25 cellular contexts compared by ENCODE assay signal in the genomic region with DNA sequence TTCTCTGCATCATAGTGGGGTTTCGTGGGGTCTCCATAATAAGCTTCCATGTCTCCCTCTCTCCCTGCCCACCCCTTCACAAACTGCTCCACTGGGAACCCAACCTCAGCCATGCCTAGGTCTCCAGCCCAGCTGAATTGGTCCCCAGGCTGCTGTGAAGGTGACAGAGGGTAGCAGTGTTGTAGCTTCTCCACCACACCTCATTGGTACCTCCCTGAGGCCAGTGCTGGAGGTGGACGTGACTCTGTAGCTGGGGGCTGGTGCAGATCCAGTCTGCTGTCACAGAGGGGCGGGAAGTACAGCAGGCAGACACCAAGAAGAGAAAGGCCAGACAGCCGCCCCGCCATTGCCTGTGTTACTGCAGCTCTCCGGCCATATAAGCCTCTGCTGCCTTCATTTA.
"Had no signal": no experiment of that assay in that cellular context is flagged by ENCODE, and none has a peak within 500 bp of the region (broad histone marks: within the 10 kb centered on the region; RNA-seq: fewer than 3 reads in every experiment).

No MANE protein-coding gene starts in this region.

- H3K36me3 Mint-ChIP-seq: neural progenitor cell had no signal

- H3K4me3 Mint-ChIP-seq: activated CD4-positive, alpha-beta memory T cell treated with anti-CD3 and anti-CD28 coated beads for 36 hours; activated CD4-positive, alpha-beta T cell treated with anti-CD3 and anti-CD28 coated beads, Interleukin-2, amount 10 ng/mL, durations not matched to agents 24 days and 14 days; activated T-cell treated with anti-CD3 and anti-CD28 coated beads, Interleukin-2, amount 50 U/mL, for 4 hours; activated T-helper 17 cell treated with anti-CD3 and anti-CD28 coated beads, Interleukin-2, amount 50 U/mL, for 72 hours; immature natural killer cell; naive thymus-derived CD4-positive, alpha-beta T cell; neural progenitor cell; stimulated activated memory B cell treated with anti-CD40 and anti-IgM and Interleukin-4, amounts not matched to agents 10 μg/mL and 1 μg/mL and 100 μg/mL, for 72 hours; T-helper 17 cell had no signal

- H3K36me3 ChIP-seq: brain microvascular endothelial cell, neural progenitor cell, right lobe of liver, thyroid gland had no signal

- H3K9ac ChIP-seq: neural progenitor cell had no signal

- H3K4me1 ChIP-seq: neural progenitor cell, right lobe of liver, thyroid gland had no signal

- H3K9me3 ChIP-seq: esophagus muscularis mucosa, heart left ventricle, right lobe of liver, stomach, thyroid gland had no signal

- DNase-seq: activated CD4-positive, alpha-beta memory T cell treated with anti-CD3 and anti-CD28 coated beads for 36 hours; activated CD4-positive, alpha-beta T cell treated with anti-CD3 and anti-CD28 coated beads, Interleukin-2, amount 10 ng/mL, durations not matched to agents 24 days and 14 days; activated CD4-positive, CD25-positive, alpha-beta regulatory T cell treated with anti-CD3 and anti-CD28 coated beads, Interleukin-2, amount 50 U/mL, for 72 hours; activated gamma-delta T cell treated with Interleukin-2 at 50 U/mL for 16 hours; activated naive CD4-positive, alpha-beta T cell treated with anti-CD3 and anti-CD28 coated beads, Interleukin-2, amount 50 U/mL, for 16 hours; activated T-cell treated with anti-CD3 and anti-CD28 coated beads, Interleukin-2, amount 50 U/mL, for 4 hours; amniotic stem cell; brain microvascular endothelial cell; cortex of kidney; hypothalamus; immature natural killer cell; midbrain; naive thymus-derived CD4-positive, alpha-beta T cell; stimulated activated CD4-positive, alpha-beta T cell treated with anti-CD3 and anti-CD28 coated beads, Interleukin-4, amount 100 ng/mL, for 24 hours; stomach; T-helper 17 cell had no signal

- H3K27me3 ChIP-seq: brain microvascular endothelial cell, esophagus muscularis mucosa, foreskin keratinocyte, heart left ventricle, neural progenitor cell, right lobe of liver, stomach, thyroid gland had no signal

- H3K4me2 ChIP-seq: neural progenitor cell had no signal

- H3K4me1 Mint-ChIP-seq: activated CD4-positive, alpha-beta T cell treated with anti-CD3 and anti-CD28 coated beads, Interleukin-2, amount 10 ng/mL, durations not matched to agents 24 days and 14 days; activated T-helper 17 cell treated with anti-CD3 and anti-CD28 coated beads, Interleukin-2, amount 50 U/mL, for 72 hours; stimulated activated memory B cell treated with anti-CD40 and anti-IgM and Interleukin-4, amounts not matched to agents 10 μg/mL and 1 μg/mL and 100 μg/mL, for 72 hours had no signal

- H2AFZ ChIP-seq: neural progenitor cell had no signal

- H3K27ac ChIP-seq: brain microvascular endothelial cell, foreskin keratinocyte, neural progenitor cell, right lobe of liver, skin epidermis, thyroid gland had no signal

- H3K9me3 Mint-ChIP-seq: activated CD4-positive, alpha-beta memory T cell treated with anti-CD3 and anti-CD28 coated beads for 36 hours; activated CD4-positive, alpha-beta T cell treated with anti-CD3 and anti-CD28 coated beads, Interleukin-2, amount 10 ng/mL, durations not matched to agents 24 days and 14 days; activated T-cell treated with anti-CD3 and anti-CD28 coated beads, Interleukin-2, amount 50 U/mL, for 4 hours; activated T-helper 17 cell treated with anti-CD3 and anti-CD28 coated beads, Interleukin-2, amount 50 U/mL, for 72 hours; immature natural killer cell; naive thymus-derived CD4-positive, alpha-beta T cell; neural progenitor cell; stimulated activated memory B cell treated with anti-CD40 and anti-IgM and Interleukin-4, amounts not matched to agents 10 μg/mL and 1 μg/mL and 100 μg/mL, for 72 hours had no signal

- H3K4me3 ChIP-seq: esophagus muscularis mucosa, heart left ventricle, neural progenitor cell, right lobe of liver, skin epidermis, stomach, thyroid gland had no signal

- ATAC-seq: activated T-cell treated with anti-CD3 and anti-CD28 coated beads, Interleukin-2, amount 50 U/mL, for 4 hours; activated T-helper 17 cell treated with anti-CD3 and anti-CD28 coated beads, Interleukin-2, amount 50 U/mL, for 72 hours; heart left ventricle; naive thymus-derived CD4-positive, alpha-beta T cell; right lobe of liver; stimulated activated memory B cell treated with anti-CD40 and anti-IgM and Interleukin-4, amounts not matched to agents 10 μg/mL and 1 μg/mL and 100 μg/mL, for 72 hours; T-helper 17 cell had no signal

- H3K27me3 Mint-ChIP-seq: activated CD4-positive, alpha-beta memory T cell treated with anti-CD3 and anti-CD28 coated beads for 36 hours; activated CD4-positive, alpha-beta T cell treated with anti-CD3 and anti-CD28 coated beads, Interleukin-2, amount 10 ng/mL, durations not matched to agents 24 days and 14 days; activated T-helper 17 cell treated with anti-CD3 and anti-CD28 coated beads, Interleukin-2, amount 50 U/mL, for 72 hours; naive thymus-derived CD4-positive, alpha-beta T cell; stimulated activated memory B cell treated with anti-CD40 and anti-IgM and Interleukin-4, amounts not matched to agents 10 μg/mL and 1 μg/mL and 100 μg/mL, for 72 hours; T-helper 17 cell had no signal

- H3K27ac Mint-ChIP-seq: activated CD4-positive, alpha-beta memory T cell treated with anti-CD3 and anti-CD28 coated beads for 36 hours; activated CD4-positive, alpha-beta T cell treated with anti-CD3 and anti-CD28 coated beads, Interleukin-2, amount 10 ng/mL, durations not matched to agents 24 days and 14 days; neural progenitor cell; stimulated activated memory B cell treated with anti-CD40 and anti-IgM and Interleukin-4, amounts not matched to agents 10 μg/mL and 1 μg/mL and 100 μg/mL, for 72 hours; T-helper 17 cell had no signal
